In genomic region chr10:30709229-30709628, GRCh38 we compare ENCODE assay signal across 2 cellular contexts.
TF ChIP-seq lines count a peak whose summit lies in the region.

No MANE protein-coding gene starts in this region.

TF ChIP-seq in HCT116, 20 proteins besides CTCF, POLR2A, EP300 and RAD21:
- TF ChIP-seq MAX (IDR thresholded peaks at IDR 0.05) (no peak), EGR1 (IDR thresholded peaks at IDR 0.05; ENCODE audit: low read depth) (no peak), YY1 (IDR thresholded peaks at IDR 0.05; ENCODE audit: extremely low read depth, insufficient replicate concordance, low read depth, low read length) (no peak), FOSL1 (IDR thresholded peaks at IDR 0.05; ENCODE audit: low read depth) (no peak), SP1 (IDR thresholded peaks at IDR 0.05; ENCODE audit: low read depth) (no peak), ELF1 (IDR thresholded peaks at IDR 0.05; ENCODE audit: borderline replicate concordance, low read depth) (no peak), ZFX (IDR thresholded peaks at IDR 0.05) (no peak), EZH2phosphoT487 (IDR thresholded peaks at IDR 0.05; ENCODE audit: borderline replicate concordance) (no peak), REST (IDR thresholded peaks at IDR 0.05; ENCODE audit: low read depth) (no peak), ZNF274 (IDR thresholded peaks at IDR 0.05; ENCODE audit: low read depth, low read length) (no peak), CBX3 (IDR thresholded peaks at IDR 0.05; ENCODE audit: low read depth) (no peak), POLR2AphosphoS5 (IDR thresholded peaks at IDR 0.05; ENCODE audit: low read depth, low read length) (no peak), TCF7L2 (IDR thresholded peaks at IDR 0.05; ENCODE audit: borderline replicate concordance, extremely low read depth, insufficient read depth, insufficient read length) (no peak), SIN3A (IDR thresholded peaks at IDR 0.05; ENCODE audit: low read depth) (no peak), EZH2 (IDR thresholded peaks at IDR 0.05) (no peak), ZBTB33 (IDR thresholded peaks at IDR 0.05; ENCODE audit: extremely low read depth, insufficient replicate concordance, low read length) (no peak), SRF (IDR thresholded peaks at IDR 0.05; ENCODE audit: low read depth) (no peak), ATF3 (IDR thresholded peaks at IDR 0.05) (no peak)

TF ChIP-seq in H1, 55 proteins besides CTCF, POLR2A, EP300 and RAD21:
- TF ChIP-seq EGR1 (IDR thresholded peaks at IDR 0.05; ENCODE audit: borderline replicate concordance, low read depth, low read length) = no peak
- peak; percentile 34; the same call in 1 of the 2 replicates for TF ChIP-seq MAX (IDR thresholded peaks at IDR 0.05)
